16 cellular contexts compared by ENCODE assay signal in genomic region chr9:36118201-36118600, GRCh38. TPM values are rescaled to one million over a fixed set of nuclear protein-coding genes. Genes with fewer than 3 reads are reported as not detected.
A peak's percentile ranks its signal among the peaks of the same experiment; 100 is the strongest.
DNase-seq lines count a peak whose midpoint lies in the region; ATAC-seq and TF ChIP-seq lines count a peak whose summit lies in the region.
"Had no signal": no experiment of that assay in that cellular context is flagged by ENCODE, and none has a peak within 500 bp of the region (broad histone marks: within the 10 kb centered on the region; RNA-seq: fewer than 3 reads in every experiment).

No MANE protein-coding gene starts in this region.

- 0 out of 2 replicates have a peak, but pooled peaks cover 3% of the 10 kb centered on the region for H3K4me1 ChIP-seq in GM23338 (ENCODE audit: insufficient read depth)
- peaks cover 12% of the 10 kb centered on the region for H3K4me1 ChIP-seq in mesendoderm (ENCODE audit: control insufficient read depth, low read depth, low read length)
- H3K4me1 ChIP-seq in ascending aorta: no peaks in the 10 kb centered on the region
- H3K4me1 ChIP-seq: BLaER1 had no signal

- no peak overlapping the region for H3K4ac ChIP-seq in mesendoderm (ENCODE audit: low read depth, low read length)

- no peak overlapping the region for H3K56ac ChIP-seq in mesendoderm (ENCODE audit: low read length)

- peaks cover 5% of the 10 kb centered on the region for H3K4me1 Mint-ChIP-seq in GM23338

- H2BK120ac ChIP-seq in mesendoderm (ENCODE audit: low read depth, low read length): no peak overlapping the region

- H4K8ac ChIP-seq in mesendoderm (ENCODE audit: low read depth, low read length): no peak overlapping the region

- H2BK15ac ChIP-seq in mesendoderm (replicated peaks; ENCODE audit: low read depth): no peak overlapping the region

- H3K79me2 ChIP-seq in GM23338 (replicated peaks; ENCODE audit: insufficient read depth) (no peaks in the 10 kb centered on the region), mesendoderm (ENCODE audit: control insufficient read depth, insufficient read depth, low read length) (no peaks in the 10 kb centered on the region)

- no peak for DNase-seq in GM23338 (ENCODE audit: low spot score)
- peak; percentile 91 for DNase-seq in mesendoderm
- DNase-seq in activated gamma-delta T cell (lab: John Stamatoyannopoulos, UW): no peak
- DNase-seq in ascending aorta (ENCODE audit: low spot score in 2 of 2): no peak
- DNase-seq in left ventricle myocardium superior: no peak
- DNase-seq in stimulated activated CD4-positive, alpha-beta T cell treated with anti-CD3 and anti-CD28 coated beads, Interleukin-12 subunit alpha, Interleukin-12 subunit beta, amount 100 ng/mL, for 4 hours: no peak
- DNase-seq: 8988T; Calu3; CD8-positive, alpha-beta T cell; H9 had no signal

- H4K20me1 ChIP-seq in GM23338 (replicated peaks; ENCODE audit: insufficient read depth): no peaks in the 10 kb centered on the region
- H4K20me1 ChIP-seq: BLaER1 had no signal

- H4K5ac ChIP-seq in mesendoderm (ENCODE audit: low read length): no peak overlapping the region

- no peaks in the 10 kb centered on the region for H3K27me3 ChIP-seq in GM23338 (ENCODE audit: insufficient read depth)
- no peaks in the 10 kb centered on the region for H3K27me3 ChIP-seq in mesendoderm (ENCODE audit: insufficient read depth, low read length, poor library complexity)
- no peaks in the 10 kb centered on the region for H3K27me3 ChIP-seq in ascending aorta
- H3K27me3 ChIP-seq: BLaER1 had no signal

- TF ChIP-seq CTCF in GM23338 (conservative IDR thresholded peaks at IDR 0.05; ENCODE audit: low read depth in 2 of 2) (no peak), VCaP (conservative IDR thresholded peaks at IDR 0.05) (no peak), ascending aorta (IDR thresholded peaks at IDR 0.05) (no peak)

- H3K9me3 Mint-ChIP-seq in GM23338: no peaks in the 10 kb centered on the region
- H3K9me3 Mint-ChIP-seq: CD14-positive monocyte; CD8-positive, alpha-beta T cell; H9 had no signal

- peak overlapping the region; percentile 72 for H2BK5ac ChIP-seq in mesendoderm (ENCODE audit: low read length)

- H3K27ac ChIP-seq in GM23338 (ENCODE audit: low read depth) (no peak overlapping the region), VCaP (peak overlapping the region; percentile 53), mesendoderm (ENCODE audit: low read depth, low read length) (peak overlapping the region; percentile 75), ascending aorta (no peak overlapping the region)
- H3K27ac ChIP-seq: BLaER1 had no signal

- H3K23ac ChIP-seq in mesendoderm (ENCODE audit: low read length): no peak overlapping the region

- H3K9me3 ChIP-seq in ascending aorta: no peaks in the 10 kb centered on the region
- H3K9me3 ChIP-seq: BLaER1 had no signal

- no peak overlapping the region for H3K4me3 ChIP-seq in GM23338
- no peak overlapping the region for H3K4me3 ChIP-seq in mesendoderm (ENCODE audit: low read length)
- no peak overlapping the region for H3K4me3 ChIP-seq in ascending aorta
- H3K4me3 ChIP-seq: BLaER1, GM12878 had no signal

- no peaks in the 10 kb centered on the region for H3K79me1 ChIP-seq in mesendoderm (ENCODE audit: low read length)

- H3K27ac Mint-ChIP-seq in GM23338: peak overlapping the region; percentile 8; the same call in 1 of the 2 replicates
- H3K27ac Mint-ChIP-seq: CD14-positive monocyte; CD8-positive, alpha-beta T cell had no signal

- H2AK5ac ChIP-seq in mesendoderm (ENCODE audit: low read length): no peak overlapping the region

- H3F3A ChIP-seq in GM23338 (replicated peaks; ENCODE audit: low read depth): no peaks in the 10 kb centered on the region

- no CpG with 5 or more reads among the region's 2 CpGs for WGBS in mesendoderm (ENCODE audit: extremely low coverage, insufficient coverage, low lambda C conversion rate)

- no peak overlapping the region for H3K4me3 Mint-ChIP-seq in GM23338
- H3K4me3 Mint-ChIP-seq: CD14-positive monocyte; CD8-positive, alpha-beta T cell; H9 had no signal

- H3K4me2 ChIP-seq in GM23338 (no peak overlapping the region), mesendoderm (ENCODE audit: low read length) (no peak overlapping the region)
- H3K4me2 ChIP-seq: BLaER1 had no signal

- peaks cover 2% of the 10 kb centered on the region for H3K27me3 Mint-ChIP-seq in GM23338 (ENCODE audit: insufficient read depth, low read depth, poor library complexity)

- H3K36me3 ChIP-seq in GM23338 (ENCODE audit: insufficient read depth): no peaks in the 10 kb centered on the region
- H3K36me3 ChIP-seq in mesendoderm (ENCODE audit: control insufficient read depth, insufficient read depth, low read length): no peaks in the 10 kb centered on the region
- H3K36me3 ChIP-seq in ascending aorta: peaks cover 24 to 37% of the 10 kb centered on the region in 2 donors

- H2AFZ ChIP-seq in GM23338: no peak overlapping the region

- intact Hi-C loops in ascending aorta (cut with DNase I): no loop called here
- intact Hi-C loops in left ventricle myocardium superior (cut with micrococcal nuclease): no loop called here

- H3K36me3 Mint-ChIP-seq in GM23338 (ENCODE audit: low read depth): no peaks in the 10 kb centered on the region

- no peaks in the 10 kb centered on the region for H3K9me2 ChIP-seq in GM23338 (ENCODE audit: insufficient read depth)

- ATAC-seq in GM23338 (no peak), left ventricle myocardium superior (no peak)
- ATAC-seq: CD8-positive, alpha-beta T cell; GM12878; HepG2 had no signal

- H3K9ac ChIP-seq in mesendoderm (ENCODE audit: low read length): peak overlapping the region; percentile 24
- H3K9ac ChIP-seq: BLaER1 had no signal

- H3K18ac ChIP-seq in mesendoderm (ENCODE audit: low read length): no peak overlapping the region

TF ChIP-seq in GM23338, 12 proteins besides CTCF, POLR2A, EP300 and RAD21 (continues in another document):
- no peak for TF ChIP-seq EZH2 (IDR thresholded peaks at IDR 0.05; ENCODE audit: low read depth, unreplicated experiment)
- no peak for TF ChIP-seq JUNB (IDR thresholded peaks at IDR 0.05; ENCODE audit: unreplicated experiment)
- no peak for TF ChIP-seq EZH2phosphoT487 (IDR thresholded peaks at IDR 0.05; ENCODE audit: unreplicated experiment)
- no peak for TF ChIP-seq ETS1 (IDR thresholded peaks at IDR 0.05)
- TF ChIP-seq NANOG (IDR thresholded peaks at IDR 0.05; ENCODE audit: borderline replicate concordance): no peak
- no peak for TF ChIP-seq STAT1 (IDR thresholded peaks at IDR 0.05; ENCODE audit: unreplicated experiment)
- TF ChIP-seq REST (IDR thresholded peaks at IDR 0.05; ENCODE audit: unreplicated experiment): no peak
- no peak for TF ChIP-seq CREB1 (CRISPR knock-in tag; IDR thresholded peaks at IDR 0.05; ENCODE audit: low read depth)
- TF ChIP-seq ZNF114 (CRISPR knock-in tag; IDR thresholded peaks at IDR 0.05): no peak
- TF ChIP-seq POLR2AphosphoS5 (IDR thresholded peaks at IDR 0.05; ENCODE audit: low read depth): no peak
- no peak for TF ChIP-seq ZNF331 (CRISPR knock-in tag; IDR thresholded peaks at IDR 0.05; ENCODE audit: low read depth)

RNA-seq across cellular contexts. Expression of gene GLIPR2, which starts 18.3 kb away (rescaled TPM):
- 4.4 and 5.1 TPM in 2 replicates for total RNA-seq in GM23338 (2014; rRNA removed; shearing (Covaris generic))
- 5.7 and 7.0 TPM in 2 replicates for polyA plus RNA-seq in GM23338 (2016; fragmentation: Nextera tagmentation; extraction: Ambion mirVana)
- 9.8 TPM for polyA plus RNA-seq in mesendoderm (2013, experiment 1 of 2)
- polyA plus RNA-seq in mesendoderm (2013, experiment 2 of 2): 10.0 TPM
- 54.4 TPM for total RNA-seq in ascending aorta
- total RNA-seq in left ventricle myocardium superior: 5.9 TPM

RNA-seq across cellular contexts. Expression of gene CCIN, which starts 51.0 kb away (rescaled TPM):
- total RNA-seq in GM23338 (2014; rRNA removed; shearing (Covaris generic)): 0.14 TPM in 1 of 2 replicates, not detected in the other
- not detected in 2 replicates for polyA plus RNA-seq in GM23338 (2016; fragmentation: Nextera tagmentation; extraction: Ambion mirVana)
- 0.44 TPM for polyA plus RNA-seq in mesendoderm (2013, experiment 1 of 2)
- polyA plus RNA-seq in mesendoderm (2013, experiment 2 of 2): 0.56 TPM
- total RNA-seq in ascending aorta (not detected), left ventricle myocardium superior (0.17 TPM)
- total RNA-seq: A673, Calu3, GM12878, H9, HepG2 had no signal
- polyA plus RNA-seq: GM12878, HepG2 had no signal

Comparison
In these comparisons a context has a peak if more than half of its experiments do, and no peak if none do; other contexts are left out.
1. H3K27ac ChIP-seq: peak in VCaP (single experiment) and mesendoderm (single experiment); none in GM23338 (single experiment) and ascending aorta (0 of 2).